31 cellular contexts compared by ENCODE assay signal in the genomic region with DNA sequence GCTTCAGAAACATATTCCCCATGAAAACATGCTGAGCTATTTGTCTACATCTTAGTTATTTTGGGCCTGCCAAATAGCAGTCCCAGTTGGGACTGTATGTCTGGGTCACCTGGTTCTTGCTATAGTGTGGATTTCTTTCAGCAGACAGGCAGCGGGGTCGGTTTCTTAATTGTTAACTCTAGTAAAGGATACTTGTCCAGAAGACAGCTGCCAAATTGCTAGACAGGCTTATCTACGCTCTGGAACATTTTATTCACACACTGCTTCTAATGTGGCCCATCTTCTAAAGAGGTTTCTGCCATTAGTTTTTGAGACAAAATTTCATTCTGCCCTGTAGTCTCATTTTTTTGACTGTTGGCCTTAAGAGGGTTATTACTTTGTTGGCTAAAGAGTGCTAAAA.
DNase-seq lines count a peak whose midpoint lies in the region; ATAC-seq and TF ChIP-seq lines count a peak whose summit lies in the region.
"Had no signal": no experiment of that assay in that cellular context is flagged by ENCODE, and none has a peak within 500 bp of the region (broad histone marks: within the 10 kb centered on the region; RNA-seq: fewer than 3 reads in every experiment).

No MANE protein-coding gene starts in this region.

- DNase-seq in NCI-H2227 treated with DMSO at 0.1 percent for 48 hours (lab: John Stamatoyannopoulos, UW) = peak; percentile 50
- no peak for DNase-seq in NCI-H2227 (lab: John Stamatoyannopoulos, UW; ENCODE audit: unreplicated experiment)
- peak in 1 of 2 donors; percentile 33 for DNase-seq in cardiac muscle cell (ENCODE audit: low read depth in 1 of 2, low spot score in 1 of 2)
- DNase-seq in left ventricle myocardium inferior = no peak
- no peak for DNase-seq in left ventricle myocardium superior
- no peak for DNase-seq in Right ventricle myocardium inferior (ENCODE audit: missing footprints)
- DNase-seq: 8988T; ACHN; AML-193; BE2C; C1 segment of cervical spinal cord; Caco-2; Calu3; CD4-positive, alpha-beta memory T cell; CD4-positive, alpha-beta T cell; CD4-positive, CD25-positive, alpha-beta regulatory T cell; CD8-positive, alpha-beta memory T cell; CD8-positive, alpha-beta T cell; COR-L47; DMS 273 treated with DMSO at 0.1 percent for 48 hours; DMS153; DMS53; DMS79; DMS79 treated with DMSO at 0.1 percent for 48 hours; DND-41; EL had no signal

- H3K4me3 ChIP-seq in cardiac muscle cell (no peak overlapping the region), left ventricle myocardium inferior (no peak overlapping the region)
- H3K4me3 ChIP-seq: A549; BLaER1; BLaER1 treated with 17β-estradiol and CSF1 and Interleukin-3, amounts not matched to agents 10 nM and 100 nM had no signal

- H3K27ac ChIP-seq in cardiac muscle cell (peak overlapping the region; percentile 72), left ventricle myocardium inferior (replicated peaks) (no peak overlapping the region)
- H3K27ac ChIP-seq: 22Rv1; A549; BLaER1; BLaER1 treated with 17β-estradiol and CSF1 and Interleukin-3, amounts not matched to agents 10 nM and 100 nM; C4-2B had no signal

- H3K27me3 ChIP-seq in cardiac muscle cell (no peaks in the 10 kb centered on the region), left ventricle myocardium inferior (ENCODE audit: low read depth) (no peaks in the 10 kb centered on the region)
- H3K27me3 ChIP-seq: BE2C; BLaER1; BLaER1 treated with 17β-estradiol and CSF1 and Interleukin-3, amounts not matched to agents 10 nM and 100 nM had no signal

- TF ChIP-seq CTCF in cardiac muscle cell (IDR thresholded peaks at IDR 0.05; ENCODE audit: low read depth, low read length) (no peak), left ventricle myocardium inferior (IDR thresholded peaks at IDR 0.05; ENCODE audit: borderline replicate concordance) (no peak)

- H3K4me1 ChIP-seq in cardiac muscle cell (ENCODE audit: low read depth) (peaks cover 11% of the 10 kb centered on the region), left ventricle myocardium inferior (no peaks in the 10 kb centered on the region)
- H3K4me1 ChIP-seq: A549; BE2C; BLaER1; BLaER1 treated with 17β-estradiol and CSF1 and Interleukin-3, amounts not matched to agents 10 nM and 100 nM; Caco-2 had no signal

- H3K36me3 ChIP-seq in cardiac muscle cell (no peaks in the 10 kb centered on the region), left ventricle myocardium inferior (no peaks in the 10 kb centered on the region)
- H3K36me3 ChIP-seq: BE2C; BLaER1; BLaER1 treated with 17β-estradiol and CSF1 and Interleukin-3, amounts not matched to agents 10 nM and 100 nM had no signal

- no peaks in the 10 kb centered on the region for H3K9me3 ChIP-seq in cardiac muscle cell (ENCODE audit: low read depth)
- peaks cover 39% of the 10 kb centered on the region for H3K9me3 ChIP-seq in left ventricle myocardium inferior (replicated peaks)
- H3K9me3 ChIP-seq: A549; BE2C; BLaER1; BLaER1 treated with 17β-estradiol and CSF1 and Interleukin-3, amounts not matched to agents 10 nM and 100 nM; Caco-2 had no signal

- intact Hi-C loops in left ventricle myocardium inferior (cut with micrococcal nuclease) = no loop called here
- intact Hi-C loops in left ventricle myocardium superior (cut with micrococcal nuclease) = no loop called here
- intact Hi-C loops in Right ventricle myocardium inferior (cut with DNase I) = no loop called here

- ATAC-seq in left ventricle myocardium superior (peak; percentile 57), Right ventricle myocardium inferior (no peak)
- ATAC-seq: CD8-positive, alpha-beta T cell had no signal
